Comparison of ENCODE assay signal across 18 cellular contexts in the genomic region with DNA sequence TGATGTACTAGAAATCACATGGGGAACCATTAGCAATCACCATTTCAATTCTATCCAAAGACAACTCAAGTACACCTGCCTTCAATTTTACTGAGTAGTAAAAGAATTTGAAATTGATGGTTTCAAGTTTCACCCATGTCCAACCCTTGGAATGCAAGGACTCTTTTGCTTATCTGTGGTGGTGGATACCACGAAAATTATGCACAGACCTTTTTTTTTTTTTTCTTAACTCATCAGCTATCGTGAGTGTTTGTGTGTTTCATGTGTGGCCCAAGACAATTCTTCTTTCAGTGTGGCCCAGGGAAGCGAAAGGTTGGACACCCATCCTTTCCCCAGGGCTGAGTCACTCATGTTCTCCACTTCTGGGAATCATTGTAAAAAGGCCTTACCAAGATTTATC. TPM values are rescaled to one million over a fixed set of nuclear protein-coding genes. Genes with fewer than 3 reads are reported as not detected.
A peak's percentile ranks its signal among the peaks of the same experiment; 100 is the strongest.
DNase-seq lines count a peak whose midpoint lies in the region; ATAC-seq, FAIRE-seq and TF ChIP-seq lines count a peak whose summit lies in the region.
"Had no signal": no experiment of that assay in that cellular context is flagged by ENCODE, and none has a peak within 500 bp of the region (broad histone marks: within the 10 kb centered on the region; RNA-seq: fewer than 3 reads in every experiment).

No MANE protein-coding gene starts in this region.

- TF ChIP-seq EP300 in K562 (IDR thresholded peaks at IDR 0.05; ENCODE audit: low read length), result no peak

- CTCF ChIA-PET in K562 (lab: Yijun Ruan, JAX; ENCODE audit: low intra/inter-chr PET ratio), result interaction anchor here (1.2 kb wide), 1 partner anchor 19 kb away, joined by 3 read pairs; no protein-coding TSS in a partner anchor

- H3K36me3 Mint-ChIP-seq in mesothelial cell of epicardium, result peaks cover 2% of the 10 kb centered on the region

- H3K4me2 ChIP-seq in K562 (ENCODE audit: insufficient read depth, low read length), result no peak overlapping the region

- POLR2A ChIA-PET in K562 (lab: Yijun Ruan, JAX), result no interaction called here

- intact Hi-C loops in K562 (cut with micrococcal nuclease), result no loop called here

- H3K27me3 ChIP-seq in adipocyte (replicated peaks; ENCODE audit: control insufficient read depth, insufficient read depth, low read length) (peaks cover 3% of the 10 kb centered on the region), K562 (ENCODE audit: control insufficient read depth in 2 of 2, insufficient read depth in 2 of 2, low read length in 2 of 2) (no peaks in the 10 kb centered on the region)

- WGBS in K562 (ENCODE audit: insufficient coverage, low coverage, missing lambda C conversion rate), result 7% methylated on average over 3 of the region's 3 CpGs

- no peaks in the 10 kb centered on the region for H3K79me2 ChIP-seq in K562 (ENCODE audit: control insufficient read depth, insufficient read depth, low read length)

- H3K9me3 ChIP-seq in adipocyte (ENCODE audit: control insufficient read depth, low read length), result peaks cover 4% of the 10 kb centered on the region
- no peaks in the 10 kb centered on the region; the same call in 1 of the 2 replicates for H3K9me3 ChIP-seq in K562 (replicated peaks; ENCODE audit: control insufficient read depth, insufficient read depth, low read depth, low read length)

- no peak for TF ChIP-seq POLR2A in K562 (conservative IDR thresholded peaks at IDR 0.05)

- peaks cover 5% of the 10 kb centered on the region for H3K4me1 Mint-ChIP-seq in mesothelial cell of epicardium
- H3K4me1 Mint-ChIP-seq: B cell had no signal

- H3K36me3 ChIP-seq in adipocyte (ENCODE audit: control insufficient read depth, insufficient read depth, low read length, severe bottlenecking) (no peaks in the 10 kb centered on the region), K562 (ENCODE audit: control insufficient read depth, insufficient read depth, low read length) (no peaks in the 10 kb centered on the region)

- in situ Hi-C loops in K562 (cut with MboI) (no loop called here), G401 (cut with HindIII; ENCODE audit: low sequenced_read_pairs) (no loop called here)

- H3K9me3 Mint-ChIP-seq in mesothelial cell of epicardium, result peaks cover 15% of the 10 kb centered on the region
- H3K9me3 Mint-ChIP-seq: CD4-positive, alpha-beta T cell; HFFc6 had no signal

- H3K4me1 ChIP-seq in adipocyte (ENCODE audit: control insufficient read depth, insufficient read depth, low read length) (no peaks in the 10 kb centered on the region), K562 (replicated peaks in 1 of 2; ENCODE audit: control insufficient read depth in 2 of 2, insufficient read depth in 2 of 2, low read length in 2 of 2) (peaks cover 0 to 3% of the 10 kb centered on the region in 2 experiments; a peak in 1 of 5 replicates)

- peak overlapping the region; percentile 7 for H3K27ac Mint-ChIP-seq in mesothelial cell of epicardium
- H3K27ac Mint-ChIP-seq: B cell; CD4-positive, alpha-beta T cell; HFFc6 had no signal

- no peak overlapping the region for H3K27ac ChIP-seq in K562 (ENCODE audit: extremely low read depth, low read depth, low read length)

- no peak for TF ChIP-seq RAD21 in K562 (CRISPR knock-in tag; conservative IDR thresholded peaks at IDR 0.05 in 1 of 2, IDR thresholded peaks at IDR 0.05 in 1 of 2)

- H4K20me1 ChIP-seq in K562 (replicated peaks; ENCODE audit: control insufficient read depth, insufficient read depth, low read length), result no peaks in the 10 kb centered on the region

- H3K4me3 ChIP-seq in adipocyte (ENCODE audit: low read length) (no peak overlapping the region), K562 (no peak overlapping the region)

- TF ChIP-seq CTCF in K562 (IDR thresholded peaks at IDR 0.05 in 2 of 3, conservative IDR thresholded peaks at IDR 0.05 in 1 of 3; ENCODE audit: insufficient read depth in 2 of 3, low read depth in 1 of 3, low read length in 3 of 3) (no peak), mesothelial cell of epicardium (IDR thresholded peaks at IDR 0.05; ENCODE audit: unreplicated experiment) (no peak)

- no peak overlapping the region for H3K4me3 Mint-ChIP-seq in mesothelial cell of epicardium
- H3K4me3 Mint-ChIP-seq: B cell; CD4-positive, alpha-beta T cell; HFFc6 had no signal

- H3K9me1 ChIP-seq in K562 (ENCODE audit: control insufficient read depth, insufficient read depth, low read length), result no peaks in the 10 kb centered on the region

- H3K27me3 Mint-ChIP-seq in mesothelial cell of epicardium (ENCODE audit: low read depth), result no peaks in the 10 kb centered on the region
- H3K27me3 Mint-ChIP-seq: CD4-positive, alpha-beta T cell had no signal

- no peak overlapping the region for H3K9ac ChIP-seq in adipocyte (ENCODE audit: low read length)
- no peak overlapping the region for H3K9ac ChIP-seq in K562 (ENCODE audit: insufficient read depth in 1 of 2, low read depth in 2 of 2, low read length in 2 of 2)

- DNase-seq in EH (ENCODE audit: low read depth) (peak; percentile 7), adipocyte (ENCODE audit: low read depth) (peak; percentile 9), K562 (ENCODE audit: extremely low read depth in 1 of 4, low spot score in 3 of 4) (no peak), mesothelial cell of epicardium (ENCODE audit: low spot score in 2 of 2, unreplicated experiment in 2 of 2) (no peak), G401 (ENCODE audit: low spot score) (no peak), GM19240 (ENCODE audit: insufficient read length, low spot score) (no peak), GM19239 (ENCODE audit: insufficient read length, low spot score) (no peak)
- DNase-seq: ACHN; C1 segment of cervical spinal cord; Calu3; CD4-positive, alpha-beta T cell; DMS 273 treated with DMSO at 0.1 percent for 48 hours; HCEC 1CT; HFFc6 had no signal

- H2AFZ ChIP-seq in K562 (ENCODE audit: low read depth, low read length), result no peak overlapping the region

- ATAC-seq in K562, result no peak
- ATAC-seq: HepG2 had no signal

- BruUV-seq in K562 (replicated peaks; lab: Mats Ljungman, UMichigan), result no TSS peak

- peak; percentile 73 for FAIRE-seq in K562 (lab: Jason Lieb, UNC)
- no peak for FAIRE-seq in GM19239 (lab: Jason Lieb, UNC)
- FAIRE-seq: GM12891, HepG2, HTR-8/SVneo had no signal

TF ChIP-seq in K562, 482 proteins besides CTCF, POLR2A, EP300 and RAD21:
- peak; percentile 44; the same call in 1 of the 2 replicates for TF ChIP-seq ZNF384 (IDR thresholded peaks at IDR 0.05; ENCODE audit: low read depth, low read length)
- no peak for TF ChIP-seq CHCHD3 (CRISPR knock-in tag; IDR thresholded peaks at IDR 0.05)

RNA-seq across cellular contexts. Expression of gene ID2, which starts 23.1 kb away (rescaled TPM):
- 13.4 and 28.3 TPM in 2 replicates for total RNA-seq in K562 (2011; cell fraction: chromatin; rRNA removed; ENCODE audit: low replicate concordance)
- 27.2 and 33.5 TPM in 2 replicates for total RNA-seq in K562 (2011; cell fraction: nucleolus; rRNA removed)
- 24.2 and 26.6 TPM in 2 replicates for total RNA-seq in K562 (2011; cell fraction: nucleoplasm; rRNA removed)
- total RNA-seq in K562 (2014; rRNA removed) (11.3 and 16.6 TPM in 2 replicates), K562 (2014; rRNA removed; fragmentation: Illumina TruSeq; extraction: Trizol) (9.3 and 11.0 TPM in 2 replicates), K562 (2015; rRNA removed; fragmentation: Illumina TruSeq; extraction: Trizol) (6.2 and 8.0 TPM in 2 replicates), K562 (2021) (8.3 and 11.1 TPM in 2 replicates), mesothelial cell of epicardium (231 to 240 TPM (median 239 TPM) in 3 replicates)
- polyA plus RNA-seq in K562 (2011; rRNA removed) (16.7 and 29.0 TPM in 2 replicates), K562 (2014; fragmentation: Illumina TruSeq; extraction: Trizol) (14.9 and 20.5 TPM in 2 replicates), K562 (2014; fragmentation: Nextera tagmentation; extraction: Ambion mirVana) (10 to 100 TPM; 17.4 to 23.1 TPM), K562 (2014; rRNA removed) (28.8 and 35.7 TPM in 2 replicates)
- 22.2 and 66.4 TPM in 2 replicates for polyA plus RNA-seq in K562 (2011; cell fraction: cytosol; rRNA removed)
- polyA plus RNA-seq in K562 (2011; cell fraction: nucleus; rRNA removed), result 29.5 and 79.3 TPM in 2 replicates
- 20.6 and 22.3 TPM in 2 replicates for polyA plus RNA-seq in K562 (2012)
- 8.8 and 21.6 TPM in 2 replicates for polyA minus RNA-seq in K562 (2011; rRNA and poly(A)+ RNA removed)
- 6.0 and 9.3 TPM in 2 replicates for polyA minus RNA-seq in K562 (2011; cell fraction: cytosol; rRNA and poly(A)+ RNA removed)
- polyA minus RNA-seq in K562 (2011; cell fraction: nucleus; rRNA and poly(A)+ RNA removed), result 38.2 and 39.5 TPM in 2 replicates
- total RNA-seq in G401 (2014; rRNA removed; shearing (Covaris generic)), result 293 and 327 TPM in 2 replicates

Comparison
In these comparisons a context has a peak if more than half of its experiments do, and no peak if none do; other contexts are left out.
1. DNase-seq: peak in EH (single experiment) and adipocyte (single experiment); none in K562 (0 of 4), mesothelial cell of epicardium (0 of 2), G401 (single experiment), GM19240 (single experiment) and GM19239 (single experiment).